In genomic region chr15:91099616-91100560, GRCh38 we compare ENCODE assay signal across 7 cellular contexts. TPM values are rescaled to one million over a fixed set of nuclear protein-coding genes. Genes with fewer than 3 reads are reported as not detected.
DNase-seq lines count a peak whose midpoint lies in the region; ATAC-seq, FAIRE-seq and TF ChIP-seq lines count a peak whose summit lies in the region.

Gene SV2B (plus strand): TSS chr15:91100257. CDS start chr15:91226264, 126,007 bp downstream.

- no peak for FAIRE-seq in GM12878 (lab: Jason Lieb, UNC)

- H3K4me1 Mint-ChIP-seq in T-cell, result peaks cover 17 to 21% (median 19%) of the 10 kb centered on the region in 3 donors

- no peaks in the 10 kb centered on the region for H3K36me3 Mint-ChIP-seq in T-cell

- intact Hi-C loops in GM12878 (cut with micrococcal nuclease; ENCODE audit: unreplicated experiment), result no loop called here
- intact Hi-C loops in spleen (cut with DNase I; ENCODE audit: low total_unique reads), result no loop called here

- no peak within 1 kb of the TSS for H3K27ac Mint-ChIP-seq in T-cell

- ATAC-seq in GM18867 (IDR thresholded peaks at IDR 0.05; ENCODE audit: unreplicated experiment) (peak; percentile 66), HG03354 (IDR thresholded peaks at IDR 0.05; ENCODE audit: poor library complexity, severe bottlenecking, unreplicated experiment) (peak; percentile 65), T-cell (replicated peaks in 1 of 4) (peak; percentile 82 to 96 (median 90)), GM12878 (peak; percentile 80)

- no TSS peak for BruUV-seq in GM12878 (replicated peaks; lab: Mats Ljungman, UMichigan)

- TF ChIP-seq EP300 in GM12878 (IDR thresholded peaks at IDR 0.05; ENCODE audit: borderline replicate concordance in 1 of 2, control insufficient read depth in 1 of 2, low read depth in 2 of 2, low read length in 2 of 2), result no peak

- H3K27ac ChIP-seq in GM12878 (ENCODE audit: control insufficient read depth, insufficient read depth) (no peak within 1 kb of the TSS), spleen (no peak within 1 kb of the TSS)

- H3K4me3 ChIP-seq in GM12878 (peak within 1 kb of the TSS; percentile 51), spleen (peak within 1 kb of the TSS; percentile 36 to 70 (median 50))

- WGBS in GM12878 (ENCODE audit: insufficient coverage, insufficient replicate concordance, low lambda C conversion rate, missing lambda C conversion rate), result under 1% methylated on average over 71 of the region's 80 CpGs
- 1 to 2% (median 1%) methylated on average over 56 to 80 of the region's 80 CpGs for WGBS in spleen, 5 donors

- H3K9me3 ChIP-seq in GM12878 (replicated peaks; ENCODE audit: control insufficient read depth, insufficient read depth, low read length), result no peaks in the 10 kb centered on the region
- no peaks in the 10 kb centered on the region for H3K9me3 ChIP-seq in spleen

- SMC1A ChIA-PET in GM12878 (lab: Charles Lee; ENCODE audit: uncharacterized antibody, unreplicated experiment), result interaction anchor here (1.4 to 1.9 kb wide), 2 partner anchors 16 to 40 kb away, joined by 3 to 4 read pairs; no protein-coding TSS in a partner anchor

- peaks cover 67 to 82% of the 10 kb centered on the region in 2 donors for H3K27me3 Mint-ChIP-seq in T-cell

- no peaks in the 10 kb centered on the region for H3K9me3 Mint-ChIP-seq in T-cell

- in situ Hi-C loops in GM12878 (cut with MboI), result no loop called here

- H3K36me3 ChIP-seq in GM12878 (ENCODE audit: control insufficient read depth in 2 of 2, insufficient read depth in 2 of 2, low read length in 1 of 2) (no peaks in the 10 kb centered on the region), spleen (no peaks in the 10 kb centered on the region)

- H3K4me2 ChIP-seq in GM12878 (ENCODE audit: control insufficient read depth, insufficient read depth), result peak within 1 kb of the TSS; percentile 75

- DNase-seq in T-cell, result peak in 31 of 34 experiments; percentile 4 to 47 (median 22)
- no peak for DNase-seq in GM12878 (ENCODE audit: low read depth, low spot score)
- peak; percentile 74 for DNase-seq in iPS-NIHi7 (ENCODE audit: extremely low spot score)
- DNase-seq in spleen, result peak; percentile 80
- DNase-seq in HuH-7.5 (ENCODE audit: low spot score), result no peak

- no peaks in the 10 kb centered on the region for H4K20me1 ChIP-seq in GM12878 (ENCODE audit: control insufficient read depth, insufficient read depth)

- CTCF ChIA-PET in T-cell (lab: Charles Lee), result no interaction called here
- CTCF ChIA-PET in GM12878 (lab: Yijun Ruan, JAX), result interaction anchor here (1.0 to 1.2 kb wide), 4 partner anchors 16 to 44 kb away, joined by 3 to 4 read pairs (median 4); no protein-coding TSS in a partner anchor

- RAD21 ChIA-PET in GM12878 (lab: Charles Lee; ENCODE audit: unreplicated experiment), result interaction anchor here (1.4 to 2.1 kb wide), 2 partner anchors 9 to 27 kb away, joined by 5 read pairs; no protein-coding TSS in a partner anchor

- peak within 1 kb of the TSS; percentile 73 to 84 (median 81) for H3K4me3 Mint-ChIP-seq in T-cell

- no peak within 1 kb of the TSS for H3K9ac ChIP-seq in GM12878 (ENCODE audit: control insufficient read depth, insufficient read depth, low read length)

- no peak within 1 kb of the TSS; the same call in 1 of the 2 replicates for H2AFZ ChIP-seq in GM12878 (ENCODE audit: control insufficient read depth, low read depth, low read length)

- TF ChIP-seq CTCF in GM12878 (IDR thresholded peaks at IDR 0.05 in 2 of 3, conservative IDR thresholded peaks at IDR 0.05 in 1 of 3; ENCODE audit: control insufficient read depth in 2 of 3, extremely low read depth in 1 of 3, insufficient read depth in 1 of 3, low read depth in 3 of 3, low read length in 3 of 3), result peak in 2 of 3 experiments; percentile 1 to 13; a peak in 1 of 6 replicates
- TF ChIP-seq CTCF in spleen (IDR thresholded peaks at IDR 0.05 in 8 of 11, conservative IDR thresholded peaks at IDR 0.05 in 3 of 11), result no peak

- H3K4me1 ChIP-seq in GM12878 (ENCODE audit: control insufficient read depth, insufficient read depth, low read length), result no peaks in the 10 kb centered on the region
- H3K4me1 ChIP-seq in spleen, result peaks cover 7 to 23% (median 19%) of the 10 kb centered on the region in 6 donors

- no peak for TF ChIP-seq RAD21 in GM12878 (IDR thresholded peaks at IDR 0.05; ENCODE audit: insufficient read depth, low read depth, low read length)

- TF ChIP-seq POLR2A in GM12878 (IDR thresholded peaks at IDR 0.05; ENCODE audit: low read depth, low read length), result peak; percentile 36; the same call in 1 of the 2 replicates
- no peak for TF ChIP-seq POLR2A in spleen (IDR thresholded peaks at IDR 0.05)

- H3K27me3 ChIP-seq in GM12878 (replicated peaks in 1 of 2; ENCODE audit: control insufficient read depth in 2 of 2, insufficient read depth in 2 of 2, low read length in 1 of 2) (peaks cover 15 to 18% of the 10 kb centered on the region in 2 experiments), spleen (replicated peaks in 1 of 7) (peaks cover 0 to 95% (median 50%) of the 10 kb centered on the region in 7 donors)

- no peaks in the 10 kb centered on the region for H3K79me2 ChIP-seq in GM12878 (ENCODE audit: control insufficient read depth, insufficient read depth, low read length)

- POLR2A ChIA-PET in T-cell (lab: Charles Lee) (no interaction called here), GM12878 (lab: Charles Lee) (interaction anchor here (0.6 kb wide), 1 partner anchor 323 kb away, joined by 6 read pairs; no protein-coding TSS in a partner anchor)

TF ChIP-seq in GM12878, 131 proteins besides CTCF, POLR2A, EP300 and RAD21 (continues in another document):
- TF ChIP-seq CREM (IDR thresholded peaks at IDR 0.05; ENCODE audit: low read depth) (0 out of 2 replicates have a peak, but pooled peaks have one; percentile 35), YY1 (IDR thresholded peaks at IDR 0.05; ENCODE audit: low read depth, low read length) (0 out of 2 replicates have a peak, but pooled peaks have one; percentile 5), EED (IDR thresholded peaks at IDR 0.05; ENCODE audit: low read depth) (peak; percentile 55; the same call in 1 of the 2 replicates), HDAC6 (IDR thresholded peaks at IDR 0.05; ENCODE audit: unreplicated experiment) (peak; percentile 82), BHLHE40 (IDR thresholded peaks at IDR 0.05; ENCODE audit: borderline replicate concordance in 1 of 2, low read depth in 2 of 2, low read length in 1 of 2) (peak in 1 of 2 experiments; percentile 71; a peak in 2 of 4 replicates), MLLT1 (IDR thresholded peaks at IDR 0.05) (0 out of 2 replicates have a peak, but pooled peaks have one; percentile 25), LARP7 (IDR thresholded peaks at IDR 0.05) (0 out of 2 replicates have a peak, but pooled peaks have one; percentile 42), MEF2B (IDR thresholded peaks at IDR 0.05; ENCODE audit: partially characterized antibody, poor library complexity, severe bottlenecking) (no peak), GATAD2B (conservative IDR thresholded peaks at IDR 0.05; ENCODE audit: low read depth) (peak; percentile 44; the same call in 1 of the 2 replicates), IKZF2 (IDR thresholded peaks at IDR 0.05) (peak in 1 of 2 experiments; percentile 38; a peak in 1 of 4 replicates), ZNF24 (IDR thresholded peaks at IDR 0.05) (no peak), CREB1 (IDR thresholded peaks at IDR 0.05; ENCODE audit: low read depth) (0 out of 2 replicates have a peak, but pooled peaks have one; percentile 20), EGR1 (IDR thresholded peaks at IDR 0.05; ENCODE audit: borderline replicate concordance in 1 of 2, low read depth in 2 of 2, low read length in 2 of 2) (peak in 1 of 2 experiments; percentile 99; a peak in 2 of 3 replicates), DPF2 (IDR thresholded peaks at IDR 0.05) (peak; percentile 61), IKZF1 (conservative IDR thresholded peaks at IDR 0.05) (peak; percentile 45)

RNA-seq across cellular contexts. Expression of gene SV2B, which starts in this region (rescaled TPM):
- under 1 TPM in 3 of 5 donors, not detected in 2; 0.03 to 0.13 (median 0.09) TPM for total RNA-seq in T-cell
- 23.1 and 26.4 TPM in 2 replicates for total RNA-seq in GM12878 (2013; cell fraction: nucleolus; rRNA removed)
- total RNA-seq in GM12878 (2014; rRNA removed), result 1.6 and 2.1 TPM in 2 replicates
- 1.2 TPM in 2 replicates for total RNA-seq in GM12878 (2014; rRNA removed; fragmentation: Illumina TruSeq; extraction: Trizol)
- total RNA-seq in GM12878 (2021), result 1.6 and 1.7 TPM in 2 replicates
- 1.4 TPM for polyA plus RNA-seq in GM12878 (2011; ENCODE audit: low read depth)
- polyA plus RNA-seq in GM12878 (2011; rRNA removed), result 0.11 and 0.12 TPM in 2 replicates
- polyA plus RNA-seq in GM12878 (2011; cell fraction: cytosol; rRNA removed), result 0.01 and 0.03 TPM in 2 replicates
- 0.03 and 0.09 TPM in 2 replicates for polyA plus RNA-seq in GM12878 (2011; cell fraction: nucleus; rRNA removed)
- 0.81 and 1.7 TPM in 2 replicates for polyA plus RNA-seq in GM12878 (2012)
- 0.82 and 1.3 TPM in 2 replicates for polyA plus RNA-seq in GM12878 (2014; fragmentation: Illumina TruSeq; extraction: Trizol)
- polyA plus RNA-seq in GM12878 (2014; fragmentation: Nextera tagmentation; extraction: Ambion mirVana), result under 1 TPM; 0.03 to 0.20 TPM
- 0.61 and 0.72 TPM in 2 replicates for polyA plus RNA-seq in GM12878 (2014; rRNA removed)
- polyA plus RNA-seq in GM12878 (2016; fragmentation: Nextera tagmentation; extraction: Ambion mirVana), result 1 to 10 TPM; 1.5 to 1.6 TPM
- polyA minus RNA-seq in GM12878 (2011; rRNA and poly(A)+ RNA removed), result 0.07 and 0.31 TPM in 2 replicates
- 0.21 TPM in 1 of 2 replicates, not detected in the other for polyA minus RNA-seq in GM12878 (2011; cell fraction: cytosol; rRNA and poly(A)+ RNA removed)
- polyA minus RNA-seq in GM12878 (2011; cell fraction: nucleus; rRNA and poly(A)+ RNA removed), result 0.10 and 0.24 TPM in 2 replicates
- under 1 TPM; 0.07 to 0.97 (median 0.46) TPM for total RNA-seq in spleen
- 1 to 10 TPM in 1 of 3 donors, under 1 TPM in 2; 0.26 to 1.2 (median 0.50) TPM for polyA plus RNA-seq in spleen

Comparison
In these comparisons a context has a peak if more than half of its experiments do, and no peak if none do; other contexts are left out.
1. Peak in DNase-seq and ATAC-seq in T-cell; RNA of the gene not detected or under 1 TPM.
2. DNase-seq: peak in iPS-NIHi7 (single experiment) and spleen (single experiment); none in GM12878 (single experiment) and HuH-7.5 (single experiment).
3. CTCF ChIP-seq: peak in GM12878 (2 of 3); none in spleen (0 of 11).
4. Peak in every context shown above with its lines, with median percentiles within 50 percentile points of each other: ATAC-seq.